In genomic region chr6:100257661-100258395, GRCh38 we compare ENCODE assay signal across 8 cellular contexts.
DNase-seq lines count a peak whose midpoint lies in the region; ATAC-seq and TF ChIP-seq lines count a peak whose summit lies in the region.

No MANE protein-coding gene starts in this region.

- no peaks in the 10 kb centered on the region for H3K27me3 ChIP-seq in cardiac muscle cell

- no peaks in the 10 kb centered on the region for H3K4me1 ChIP-seq in cardiac muscle cell (ENCODE audit: low read depth)

- H3K9me3 ChIP-seq in cardiac muscle cell (ENCODE audit: low read depth) = no peaks in the 10 kb centered on the region

- H3K4me3 Mint-ChIP-seq in neural crest cell = no peak overlapping the region
- H3K4me3 Mint-ChIP-seq in activated naive CD8-positive, alpha-beta T cell treated with anti-CD3 and anti-CD28 coated beads, Interleukin-2, amount 50 U/mL, for 24 hours = no peak overlapping the region

- no peaks in the 10 kb centered on the region for H3K36me3 ChIP-seq in cardiac muscle cell

- no peak overlapping the region for H3K27ac ChIP-seq in cardiac muscle cell
- no peak overlapping the region for H3K27ac ChIP-seq in coronary artery

- H3K4me1 Mint-ChIP-seq in neural crest cell = peaks cover 8% of the 10 kb centered on the region
- peaks cover 8% of the 10 kb centered on the region for H3K4me1 Mint-ChIP-seq in activated naive CD8-positive, alpha-beta T cell treated with anti-CD3 and anti-CD28 coated beads, Interleukin-2, amount 50 U/mL, for 24 hours

- H3K4me3 ChIP-seq in cardiac muscle cell (no peak overlapping the region), coronary artery (no peak overlapping the region)

- H3K36me3 Mint-ChIP-seq in neural crest cell (ENCODE audit: low read depth) = no peaks in the 10 kb centered on the region
- no peaks in the 10 kb centered on the region for H3K36me3 Mint-ChIP-seq in activated naive CD8-positive, alpha-beta T cell treated with anti-CD3 and anti-CD28 coated beads, Interleukin-2, amount 50 U/mL, for 24 hours (ENCODE audit: low read depth)

- DNase-seq in cardiac muscle cell (ENCODE audit: low read depth in 1 of 2, low spot score in 1 of 2) = peak in 1 of 2 donors; percentile 81
- no peak for DNase-seq in Right ventricle myocardium inferior (ENCODE audit: missing footprints)
- DNase-seq in NCI-H1092 (lab: John Stamatoyannopoulos, UW) = peak; percentile 8
- peak; percentile 81 for DNase-seq in amniotic epithelial cell (ENCODE audit: low read depth)
- no peak for DNase-seq in neural crest cell (ENCODE audit: low read depth, low spot score)
- no peak for DNase-seq in coronary artery (ENCODE audit: low spot score)
- DNase-seq in activated naive CD8-positive, alpha-beta T cell treated with anti-CD3 and anti-CD28 coated beads, Interleukin-2, amount 50 U/mL, for 24 hours = no peak

- H3K9me3 Mint-ChIP-seq in neural crest cell = no peaks in the 10 kb centered on the region
- no peaks in the 10 kb centered on the region for H3K9me3 Mint-ChIP-seq in activated naive CD8-positive, alpha-beta T cell treated with anti-CD3 and anti-CD28 coated beads, Interleukin-2, amount 50 U/mL, for 24 hours

- no peaks in the 10 kb centered on the region for H3K27me3 Mint-ChIP-seq in neural crest cell (ENCODE audit: low read depth)
- no peaks in the 10 kb centered on the region for H3K27me3 Mint-ChIP-seq in activated naive CD8-positive, alpha-beta T cell treated with anti-CD3 and anti-CD28 coated beads, Interleukin-2, amount 50 U/mL, for 24 hours

- peak; percentile 26 for TF ChIP-seq CTCF in cardiac muscle cell (IDR thresholded peaks at IDR 0.05; ENCODE audit: low read depth, low read length)
- peak; percentile 34 for TF ChIP-seq CTCF in neural crest cell (conservative IDR thresholded peaks at IDR 0.05)
- TF ChIP-seq CTCF in coronary artery (IDR thresholded peaks at IDR 0.05) = no peak

- H3K27ac Mint-ChIP-seq in neural crest cell (ENCODE audit: unreplicated experiment) = no peak overlapping the region
- no peak overlapping the region for H3K27ac Mint-ChIP-seq in activated naive CD8-positive, alpha-beta T cell treated with anti-CD3 and anti-CD28 coated beads, Interleukin-2, amount 50 U/mL, for 24 hours

- intact Hi-C loops in Right ventricle myocardium inferior (cut with DNase I) = no loop called here

- ATAC-seq in Right ventricle myocardium inferior (no peak), HG02798 (IDR thresholded peaks at IDR 0.05; ENCODE audit: poor library complexity, unreplicated experiment) (peak; percentile 97)
- no peak for ATAC-seq in activated naive CD8-positive, alpha-beta T cell treated with anti-CD3 and anti-CD28 coated beads, Interleukin-2, amount 50 U/mL, for 24 hours

Comparison
In these comparisons a context has a peak if more than half of its experiments do, and no peak if none do; other contexts are left out.
1. DNase-seq: peak in NCI-H1092 (single experiment) and amniotic epithelial cell (single experiment); none in Right ventricle myocardium inferior (single experiment), neural crest cell (single experiment), coronary artery (single experiment) and activated naive CD8-positive, alpha-beta T cell treated with anti-CD3 and anti-CD28 coated beads, Interleukin-2, amount 50 U/mL, for 24 hours (single experiment).